Comparison of ENCODE assay signal across 7 cellular contexts in the genomic region with DNA sequence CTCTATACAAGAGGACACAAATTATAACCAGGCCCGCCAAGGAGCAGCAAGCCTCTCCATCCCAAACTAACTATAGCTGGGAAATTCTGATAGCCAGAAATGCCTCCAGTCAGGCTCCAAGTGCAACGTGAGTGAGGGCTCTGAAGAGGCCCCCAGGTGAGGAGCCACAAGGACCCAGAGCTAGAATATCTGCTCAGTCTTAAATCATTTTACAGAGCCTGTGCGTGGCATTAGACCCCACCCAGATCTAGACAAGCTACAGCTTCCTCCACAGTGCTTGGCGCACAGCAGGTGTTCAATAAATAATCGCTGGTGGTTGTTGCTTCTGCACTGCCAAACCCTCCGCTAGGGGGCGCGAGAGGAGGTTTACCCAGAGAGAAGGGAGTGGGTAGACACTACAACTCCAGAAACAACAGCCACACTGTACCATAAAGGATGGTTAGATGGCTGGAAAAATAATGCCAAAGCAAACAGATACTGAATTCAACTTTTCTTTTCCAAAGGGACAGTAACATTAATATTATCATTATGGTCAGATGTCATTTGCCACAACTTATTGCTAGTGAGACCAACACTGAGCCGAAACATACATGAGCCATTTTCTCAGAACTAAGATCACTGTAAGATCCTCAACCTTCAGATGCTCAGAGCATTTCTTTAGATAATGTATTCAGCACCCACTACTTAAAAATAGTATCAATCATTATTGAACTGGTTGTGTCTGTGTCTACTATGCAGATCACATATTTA. TPM values are rescaled to one million over a fixed set of nuclear protein-coding genes. Genes with fewer than 3 reads are reported as not detected.
A peak's percentile ranks its signal among the peaks of the same experiment; 100 is the strongest.
DNase-seq lines count a peak whose midpoint lies in the region; ATAC-seq and TF ChIP-seq lines count a peak whose summit lies in the region.

No MANE protein-coding gene starts in this region.

- H3K36me3 ChIP-seq in DND-41 (ENCODE audit: insufficient read depth, low read length) (no peaks in the 10 kb centered on the region), SJCRH30 (no peaks in the 10 kb centered on the region)

- TF ChIP-seq CTCF in DND-41 (IDR thresholded peaks at IDR 0.05; ENCODE audit: borderline replicate concordance, extremely low read depth, low read length, poor library complexity, severe bottlenecking) = peak; percentile 57
- TF ChIP-seq CTCF in foreskin fibroblast (IDR thresholded peaks at IDR 0.05; ENCODE audit: low read depth, low read length) = peak; percentile 57

- peak overlapping the region; percentile 67 for H2AFZ ChIP-seq in DND-41 (ENCODE audit: low read depth, low read length)

- H3K27me3 ChIP-seq in DND-41 (ENCODE audit: insufficient read depth, low read length, poor library complexity) = no peaks in the 10 kb centered on the region
- H3K27me3 ChIP-seq in SJCRH30 = no peaks in the 10 kb centered on the region

- H3K9ac ChIP-seq in DND-41 (ENCODE audit: low read depth, low read length) = peak overlapping the region; percentile 46; the same call in 1 of the 2 replicates

- peaks cover 16% of the 10 kb centered on the region for H3K4me1 ChIP-seq in DND-41 (ENCODE audit: insufficient read depth, low read length)
- H3K4me1 ChIP-seq in SJCRH30 = no peaks in the 10 kb centered on the region

- no peaks in the 10 kb centered on the region for H3K9me3 ChIP-seq in DND-41 (ENCODE audit: insufficient read depth, low read length, severe bottlenecking)
- no peaks in the 10 kb centered on the region for H3K9me3 ChIP-seq in SJCRH30 (replicated peaks)

- H3K4me2 ChIP-seq in DND-41 (ENCODE audit: insufficient read depth, low read length) = peak overlapping the region; percentile 65

- H3K4me3 ChIP-seq in DND-41 (ENCODE audit: low read depth in 1 of 2, low read length in 2 of 2) (peak overlapping the region in 1 of 2 experiments; percentile 52; a peak in 2 of 4 replicates), SJCRH30 (no peak overlapping the region), foreskin fibroblast (ENCODE audit: low read depth in 1 of 2, low read length in 2 of 2) (no peak overlapping the region)

- H3K79me2 ChIP-seq in DND-41 (ENCODE audit: insufficient read depth, low read length) = no peaks in the 10 kb centered on the region

- H3K27ac ChIP-seq in DND-41 (ENCODE audit: low read length) (peak overlapping the region; percentile 58), SJCRH30 (no peak overlapping the region)

- DNase-seq in DND-41 = peak; percentile 63
- peak; percentile 24 for DNase-seq in HT1080 (ENCODE audit: low read depth)
- peak; percentile 38 to 51 for DNase-seq in SJCRH30
- DNase-seq in foreskin fibroblast = peak in 1 of 2 donors; percentile 32
- peak; percentile 4 for DNase-seq in stimulated activated CD8-positive, alpha-beta memory T cell treated with anti-CD3 and anti-CD28 coated beads, Interleukin-4, amount 100 ng/mL, for 24 hours (ENCODE audit: low read depth)
- DNase-seq in NCI-H345 (lab: John Stamatoyannopoulos, UW) = no peak

- no peaks in the 10 kb centered on the region for H4K20me1 ChIP-seq in DND-41 (ENCODE audit: insufficient read depth, low read length)

- ATAC-seq in DND-41 (ENCODE audit: insufficient read depth, low read depth) (peak; percentile 71), GM19351 (IDR thresholded peaks at IDR 0.05; ENCODE audit: unreplicated experiment) (peak; percentile 86)

RNA-seq across cellular contexts. Expression of a gene that starts 44.5 kb away (rescaled TPM):
- not detected in 2 replicates for total RNA-seq in HT1080 (2014; rRNA removed; shearing (Covaris generic))
- not detected in 2 replicates for polyA plus RNA-seq in HT1080 (2015; cell fraction: cytosol; rRNA removed)
- polyA plus RNA-seq in HT1080 (2015; cell fraction: nucleus; rRNA removed) = not detected in 2 replicates
- total RNA-seq in SJCRH30 (2014; rRNA removed; shearing (Covaris generic)) = 0.20 and 0.87 TPM in 2 replicates

RNA-seq across cellular contexts. Expression of a gene that starts 47.3 kb away (rescaled TPM):
- total RNA-seq in HT1080 (2014; rRNA removed; shearing (Covaris generic)) = not detected in 2 replicates
- polyA plus RNA-seq in HT1080 (2015; cell fraction: cytosol; rRNA removed) = not detected in 2 replicates
- not detected in 2 replicates for polyA plus RNA-seq in HT1080 (2015; cell fraction: nucleus; rRNA removed)
- total RNA-seq in SJCRH30 (2014; rRNA removed; shearing (Covaris generic)) = 44.4 and 55.7 TPM in 2 replicates

Comparison
In these comparisons a context has a peak if more than half of its experiments do, and no peak if none do; other contexts are left out.
1. RNA of a gene that starts 47.3 kb away (total RNA-seq): 44.4 to 55.7 TPM in SJCRH30; not detected in HT1080; every median in the first group is over 10 times any median in the second.